17 cellular contexts compared by ENCODE assay signal in the genomic region with DNA sequence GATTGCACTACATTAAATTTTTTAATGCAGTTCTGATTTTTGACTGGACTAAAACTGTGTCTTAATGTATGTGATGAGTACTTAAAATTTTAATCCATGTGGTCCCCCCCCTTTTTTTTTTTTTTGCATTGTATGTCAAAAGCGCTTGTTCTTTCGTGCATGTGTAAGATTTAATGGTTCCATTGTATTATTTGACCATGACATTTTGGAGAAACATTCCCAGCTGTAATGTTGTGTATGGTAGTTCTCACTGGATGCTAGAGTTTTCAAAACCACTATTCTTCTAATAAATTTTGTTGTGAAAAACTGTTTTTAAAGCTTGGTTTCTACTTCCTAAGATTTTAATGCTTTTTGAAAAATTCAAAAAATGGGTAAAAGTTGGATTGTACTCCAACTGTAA.
DNase-seq lines count a peak whose midpoint lies in the region; TF ChIP-seq lines count a peak whose summit lies in the region.
"Had no signal": no experiment of that assay in that cellular context is flagged by ENCODE, and none has a peak within 500 bp of the region (broad histone marks: within the 10 kb centered on the region; RNA-seq: fewer than 3 reads in every experiment).

No MANE protein-coding gene starts in this region.

- no peaks in the 10 kb centered on the region for H3K27me3 ChIP-seq in suprapubic skin
- H3K27me3 ChIP-seq: BLaER1 had no signal

- H3K4me3 ChIP-seq in suprapubic skin: no peak overlapping the region
- H3K4me3 ChIP-seq: BLaER1 had no signal

- no peak for TF ChIP-seq POLR2A in suprapubic skin (IDR thresholded peaks at IDR 0.05)

- peak; percentile 71 for DNase-seq in foreskin melanocyte
- DNase-seq in pons (ENCODE audit: low spot score): peak; percentile 54
- peak; percentile 43 for DNase-seq in superior temporal gyrus (ENCODE audit: extremely low spot score)
- no peak for DNase-seq in suprapubic skin (ENCODE audit: low spot score in 2 of 2)
- DNase-seq in activated T-cell treated with anti-CD3 and anti-CD28 coated beads, Interleukin-2, amount 50 U/mL, for 48 hours: no peak
- no peak for DNase-seq in GM13976 (ENCODE audit: low spot score)
- no peak for DNase-seq in iPS-NIHi7 (ENCODE audit: extremely low spot score)
- DNase-seq: Caco-2; CD4-positive, CD25-positive, alpha-beta regulatory T cell; CD8-positive, alpha-beta T cell; DMS153; DND-41; GOT3; HCEC 1CT had no signal

- TF ChIP-seq CTCF in suprapubic skin (IDR thresholded peaks at IDR 0.05): no peak
- TF ChIP-seq CTCF in GM13976 (IDR thresholded peaks at IDR 0.05; ENCODE audit: borderline replicate concordance, control extremely low read depth, extremely low read depth, insufficient read depth, missing control alignments): no peak

- H3K27ac ChIP-seq in angular gyrus (ENCODE audit: low read depth, low read length) (peak overlapping the region; percentile 27), suprapubic skin (no peak overlapping the region)
- H3K27ac ChIP-seq: BLaER1, C4-2B had no signal

- H3K4me1 ChIP-seq in suprapubic skin: no peaks in the 10 kb centered on the region
- H3K4me1 ChIP-seq: BLaER1, Caco-2 had no signal

- H3K9me3 ChIP-seq in suprapubic skin: no peaks in the 10 kb centered on the region
- H3K9me3 ChIP-seq: BLaER1, Caco-2 had no signal

- H3K36me3 ChIP-seq in suprapubic skin: peaks cover 2% of the 10 kb centered on the region

- 98% methylated on average over 2 of the region's 2 CpGs for WGBS in suprapubic skin

- in situ Hi-C loops in GM13976 (cut with MboI; ENCODE audit: low sequenced_read_pairs, unreplicated experiment): no loop called here

- TF ChIP-seq EP300 in suprapubic skin (IDR thresholded peaks at IDR 0.05): no peak

Comparison
In these comparisons a context has a peak if more than half of its experiments do, and no peak if none do; other contexts are left out.
1. DNase-seq: peak in foreskin melanocyte (single experiment), pons (single experiment) and superior temporal gyrus (single experiment); none in suprapubic skin (0 of 2), activated T-cell treated with anti-CD3 and anti-CD28 coated beads, Interleukin-2, amount 50 U/mL, for 48 hours (0 of 2), GM13976 (single experiment) and iPS-NIHi7 (single experiment).